ENCODE assay signal across 9 cellular contexts in the genomic region with DNA sequence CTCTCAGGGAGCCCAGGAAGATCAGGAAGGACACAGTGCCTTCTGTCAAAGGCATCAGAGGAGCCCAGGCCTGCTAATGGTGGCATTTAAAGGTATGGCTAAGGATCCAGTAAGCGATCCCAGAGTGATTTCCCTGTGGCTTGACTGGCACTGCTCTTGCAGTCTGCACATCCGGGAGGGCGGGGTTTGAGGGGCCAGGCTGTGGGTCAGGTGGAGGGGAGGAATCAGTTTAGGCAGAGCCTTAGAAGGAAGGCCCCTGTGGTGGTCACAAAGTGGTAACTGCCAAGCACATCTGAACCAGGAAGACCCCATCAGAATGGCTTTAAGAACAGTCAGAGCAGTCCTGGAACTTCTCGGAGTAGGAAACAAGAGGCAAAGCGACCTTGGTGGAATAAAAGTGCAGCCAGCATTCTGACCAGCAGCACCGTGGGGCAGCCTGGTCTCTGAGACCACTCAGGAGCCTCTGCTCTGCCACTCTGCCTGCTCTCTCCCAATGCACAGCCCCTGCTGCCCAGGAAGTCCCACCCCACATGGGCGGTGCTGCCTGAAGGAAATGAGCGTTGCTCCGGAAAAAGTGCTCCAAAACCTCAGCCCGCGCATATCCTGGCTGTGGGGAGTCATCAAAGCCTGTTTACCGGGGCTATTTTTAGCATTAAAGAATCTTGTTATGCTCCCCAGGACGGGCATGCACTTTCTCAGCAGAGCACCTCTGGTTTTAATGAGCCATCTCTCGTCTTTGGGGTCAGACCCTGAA. TPM values are rescaled to one million over a fixed set of nuclear protein-coding genes. Genes with fewer than 3 reads are reported as not detected.
DNase-seq lines count a peak whose midpoint lies in the region; ATAC-seq and TF ChIP-seq lines count a peak whose summit lies in the region.
"Had no signal": no experiment of that assay in that cellular context is flagged by ENCODE, and none has a peak within 500 bp of the region (broad histone marks: within the 10 kb centered on the region; RNA-seq: fewer than 3 reads in every experiment).

No MANE protein-coding gene starts in this region.

- ATAC-seq in heart left ventricle (peak; percentile 36 to 77 (median 57)), HG03460 (IDR thresholded peaks at IDR 0.05; ENCODE audit: unreplicated experiment) (no peak), HG02870 (IDR thresholded peaks at IDR 0.05; ENCODE audit: unreplicated experiment) (no peak)

- 41 to 47% (median 45%) methylated on average over 14 of the region's 14 CpGs for WGBS in heart left ventricle, 4 donors

- peaks cover 0 to 98% (median 81%) of the 10 kb centered on the region in 9 donors for H3K36me3 ChIP-seq in heart left ventricle

- peaks cover 18 to 96% (median 80%) of the 10 kb centered on the region in 12 donors for H3K4me1 ChIP-seq in heart left ventricle
- H3K4me1 ChIP-seq: SJSA1 had no signal

- H3K27me3 ChIP-seq in heart left ventricle: no peaks in the 10 kb centered on the region
- H3K27me3 ChIP-seq: SJSA1 had no signal

- peak overlapping the region; percentile 63 to 84 (median 76) for H3K27ac ChIP-seq in heart left ventricle
- H3K27ac ChIP-seq: SJSA1 had no signal

- DNase-seq in activated T-cell treated with anti-CD3 and anti-CD28 coated beads for 1 hour (ENCODE audit: low read depth) (peak; percentile 51), heart left ventricle (peak; percentile 66 to 81 (median 76)), NCI-H510A treated with DMSO at 0.1 percent for 48 hours (lab: John Stamatoyannopoulos, UW) (no peak), iPS-NIHi7 (ENCODE audit: extremely low spot score) (no peak)
- DNase-seq in stimulated activated CD4-positive, alpha-beta T cell treated with anti-CD3 and anti-CD28 coated beads, Interleukin-4, amount 100 ng/mL, for 1 hour: peak; percentile 67

- no peaks in the 10 kb centered on the region for H3K9me3 ChIP-seq in heart left ventricle
- H3K9me3 ChIP-seq: SJSA1 had no signal

- intact Hi-C loops in heart left ventricle (cut with DNase I): loop anchor here (2.0 to 5.0 kb wide), 5 partner anchors 34 to 294 kb away; partner anchors contain the start of gene EPAS1 (in 4 of the 10)

- TF ChIP-seq CTCF in heart left ventricle (IDR thresholded peaks at IDR 0.05): no peak

- H3K4me3 ChIP-seq in heart left ventricle: peak overlapping the region in 8 of 12 donors; percentile 2 to 30 (median 22)
- H3K4me3 ChIP-seq: SJSA1 had no signal

- TF ChIP-seq POLR2A in GM19099 (IDR thresholded peaks at IDR 0.05; ENCODE audit: extremely low read depth, insufficient read length, low read depth) (peak; percentile 38), heart left ventricle (IDR thresholded peaks at IDR 0.05) (peak in 1 of 2 donors; percentile 38)

RNA-seq across cellular contexts. Expression of gene EPAS1, which starts 54.4 kb away (rescaled TPM):
- 100 to 1,000 TPM; 194 to 790 (median 216) TPM for total RNA-seq in heart left ventricle
- polyA plus RNA-seq in heart left ventricle: 100 to 1,000 TPM in 1 of 2 donors, 10 to 100 TPM in 1; 93.6 to 153 TPM

Comparison
In these comparisons a context has a peak if more than half of its experiments do, and no peak if none do; other contexts are left out.
1. DNase-seq: peak in activated T-cell treated with anti-CD3 and anti-CD28 coated beads for 1 hour (single experiment), heart left ventricle (5 of 5) and stimulated activated CD4-positive, alpha-beta T cell treated with anti-CD3 and anti-CD28 coated beads, Interleukin-4, amount 100 ng/mL, for 1 hour (single experiment); none in NCI-H510A treated with DMSO at 0.1 percent for 48 hours (single experiment) and iPS-NIHi7 (single experiment).
2. ATAC-seq: peak in heart left ventricle (4 of 4); none in HG03460 (single experiment) and HG02870 (single experiment).